11 cellular contexts compared by ENCODE assay signal in the genomic region with DNA sequence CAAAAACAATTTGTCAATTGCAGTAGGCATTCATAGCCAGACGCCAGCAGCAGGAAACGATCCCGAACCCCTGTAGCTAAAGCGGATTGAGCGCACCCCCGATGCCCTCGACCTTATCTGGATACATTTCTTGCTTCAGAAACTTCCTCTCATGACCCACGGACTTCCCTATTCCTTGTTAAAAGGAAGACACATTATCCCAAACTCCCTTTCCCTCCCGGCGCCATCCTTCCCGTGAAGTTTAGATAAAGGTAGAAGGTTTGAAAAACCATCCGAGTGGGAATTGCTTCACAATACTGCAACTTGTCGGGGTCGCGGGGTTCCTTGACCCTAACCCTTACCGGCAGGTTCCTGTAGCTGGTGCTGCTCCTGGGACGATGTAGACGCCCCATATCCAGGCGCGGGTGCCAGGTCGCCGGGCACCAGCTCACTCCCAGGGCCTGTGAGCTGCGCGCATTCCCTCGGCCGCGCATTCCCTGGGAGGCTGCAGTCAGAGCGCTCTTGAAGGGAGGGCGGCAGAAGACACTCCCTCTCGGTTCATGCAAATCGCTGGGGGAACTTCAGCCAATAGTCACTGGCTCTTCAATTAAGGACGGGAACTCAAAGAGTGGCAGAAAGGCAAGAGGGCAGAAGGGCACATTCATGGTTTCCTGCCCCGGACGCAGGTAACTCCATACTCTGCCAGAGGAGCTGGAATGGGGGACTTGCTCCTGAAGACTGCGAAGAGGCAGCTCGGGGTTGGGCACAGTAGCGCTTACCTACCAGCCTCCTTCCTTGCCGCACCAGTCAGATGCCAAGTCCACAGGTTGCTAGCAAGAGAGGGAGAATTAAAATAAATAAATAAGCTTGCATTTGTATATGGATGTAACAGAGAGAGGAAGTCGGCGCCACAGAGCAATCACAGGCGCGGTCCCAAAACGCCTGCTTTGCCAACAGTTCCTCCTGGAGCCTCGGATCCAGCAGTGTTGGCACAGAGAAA. TPM values are rescaled to one million over a fixed set of nuclear protein-coding genes. Genes with fewer than 3 reads are reported as not detected.
DNase-seq lines count a peak whose midpoint lies in the region; ATAC-seq, FAIRE-seq and TF ChIP-seq lines count a peak whose summit lies in the region.
"Had no signal": no experiment of that assay in that cellular context is flagged by ENCODE, and none has a peak within 500 bp of the region (broad histone marks: within the 10 kb centered on the region; RNA-seq: fewer than 3 reads in every experiment).

No MANE protein-coding gene starts in this region.

- no peak for TF ChIP-seq CTCF in gastrocnemius medialis (IDR thresholded peaks at IDR 0.05 in 4 of 5, conservative IDR thresholded peaks at IDR 0.05 in 1 of 5)

- TF ChIP-seq POLR2A in gastrocnemius medialis (IDR thresholded peaks at IDR 0.05) (no peak), GM12891 (IDR thresholded peaks at IDR 0.05; ENCODE audit: low read depth, low read length) (no peak)

- in situ Hi-C loops in gastrocnemius medialis (cut with MboI; ENCODE audit: low sequenced_read_pairs in 4 of 4), result no loop called here

- FAIRE-seq in GM12891 (lab: Jason Lieb, UNC), result no peak
- FAIRE-seq: A204.1, K562 had no signal

- no peak overlapping the region for H3K27ac ChIP-seq in gastrocnemius medialis

- H3K36me3 ChIP-seq in iPS-15b (ENCODE audit: control insufficient read depth, insufficient read depth, low read length), result no peaks in the 10 kb centered on the region
- H3K36me3 ChIP-seq in gastrocnemius medialis, result no peaks in the 10 kb centered on the region

- H3K9me3 ChIP-seq in iPS-15b (ENCODE audit: control insufficient read depth, insufficient read depth, low read length) (no peaks in the 10 kb centered on the region), gastrocnemius medialis (no peaks in the 10 kb centered on the region)

- H3K4me3 ChIP-seq in iPS-15b (ENCODE audit: low read depth, low read length) (peak overlapping the region; percentile 89), gastrocnemius medialis (peak overlapping the region; percentile 33 to 44 (median 42))
- H3K4me3 ChIP-seq: K562 had no signal

- no peaks in the 10 kb centered on the region for H3K4me1 ChIP-seq in iPS-15b (ENCODE audit: control insufficient read depth, insufficient read depth, low read length)
- peaks cover 0 to 8% of the 10 kb centered on the region in 2 donors for H3K4me1 ChIP-seq in gastrocnemius medialis

- intact Hi-C loops in gastrocnemius medialis (cut with DNase I; ENCODE audit: low total_unique reads), result loop anchor here (10.0 kb wide), 1 partner anchor 280 kb away; no protein-coding TSS in a partner anchor

- H3K9ac ChIP-seq in iPS-15b (ENCODE audit: low read depth, low read length), result peak overlapping the region; percentile 17

- DNase-seq in NCI-H1417 (lab: John Stamatoyannopoulos, UW), result peak; percentile 63 to 91 (median 66)
- DNase-seq in NCI-H1417 treated with DMSO at 0.1 percent for 48 hours (lab: John Stamatoyannopoulos, UW), result no peak
- DNase-seq in amygdala (lab: John Stamatoyannopoulos, UW), result peak in 30 of 56 donors; percentile 5 to 72 (median 35)
- no peak for DNase-seq in gastrocnemius medialis
- DNase-seq in GM12891 (ENCODE audit: insufficient read length, low spot score), result no peak

- ATAC-seq in gastrocnemius medialis (peak in 1 of 2 donors; percentile 56), HG02938 (IDR thresholded peaks at IDR 0.05; ENCODE audit: unreplicated experiment) (no peak), GM21825 (IDR thresholded peaks at IDR 0.05; ENCODE audit: unreplicated experiment) (no peak)
- ATAC-seq: K562 had no signal

- H3K27me3 ChIP-seq in iPS-15b (ENCODE audit: control insufficient read depth, insufficient read depth, low read length) (peaks cover 46% of the 10 kb centered on the region), gastrocnemius medialis (peaks cover 0 to 15% (median 14%) of the 10 kb centered on the region in 3 donors)

TF ChIP-seq in GM12891, 5 proteins besides CTCF, POLR2A, EP300 and RAD21:
- TF ChIP-seq POLR2AphosphoS5 (IDR thresholded peaks at IDR 0.05; ENCODE audit: low read depth, low read length) (no peak), PAX5 (IDR thresholded peaks at IDR 0.05; ENCODE audit: insufficient read depth, low read length, severe bottlenecking) (no peak), POU2F2 (IDR thresholded peaks at IDR 0.05; ENCODE audit: low read depth, low read length) (no peak), TAF1 (IDR thresholded peaks at IDR 0.05; ENCODE audit: low read depth, low read length) (no peak), SPI1 (IDR thresholded peaks at IDR 0.05; ENCODE audit: low read depth, low read length) (no peak)

RNA-seq across cellular contexts. Expression of a gene that starts 0.7 kb away (rescaled TPM):
- 1 to 10 TPM in 1 of 4 donors, under 1 TPM in 3; 0.16 to 1.0 (median 0.48) TPM for total RNA-seq in gastrocnemius medialis
- not detected for polyA plus RNA-seq in GM12891 (2012; ENCODE audit: low read depth, missing spikeins)
- total RNA-seq: glomerular endothelial cell, K562 had no signal
- polyA plus RNA-seq: K562 had no signal

Comparison
In these comparisons a context has a peak if more than half of its experiments do, and no peak if none do; other contexts are left out.
1. DNase-seq: peak in NCI-H1417 (3 of 3) and amygdala (30 of 56); none in NCI-H1417 treated with DMSO at 0.1 percent for 48 hours (single experiment), gastrocnemius medialis (0 of 2) and GM12891 (single experiment).